ENCODE assay signal across 9 cellular contexts in the genomic region with DNA sequence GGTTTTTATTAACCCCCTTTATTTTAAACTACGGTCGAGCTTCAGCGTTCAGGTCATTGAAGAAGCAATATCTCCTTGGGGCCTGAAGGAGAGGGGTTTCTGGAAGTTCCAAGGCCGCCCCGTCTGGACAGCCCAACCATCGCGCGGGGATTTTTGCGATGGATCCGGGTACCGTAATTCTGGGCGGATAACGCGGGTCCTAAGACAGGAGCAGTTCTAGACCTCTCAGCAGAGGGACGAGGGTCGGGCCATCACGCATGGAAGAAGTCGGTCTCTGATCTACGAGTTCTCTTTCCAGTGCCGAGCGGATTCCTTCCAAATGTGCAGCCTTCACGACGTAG. TPM values are rescaled to one million over a fixed set of nuclear protein-coding genes. Genes with fewer than 3 reads are reported as not detected.
DNase-seq lines count a peak whose midpoint lies in the region; ATAC-seq and TF ChIP-seq lines count a peak whose summit lies in the region.
"Had no signal": no experiment of that assay in that cellular context is flagged by ENCODE, and none has a peak within 500 bp of the region (broad histone marks: within the 10 kb centered on the region; RNA-seq: fewer than 3 reads in every experiment).

No MANE protein-coding gene starts in this region.

- H3K27me3 ChIP-seq in adipocyte (replicated peaks; ENCODE audit: control insufficient read depth, insufficient read depth, low read length) (no peaks in the 10 kb centered on the region), left lung (no peaks in the 10 kb centered on the region), tibial nerve (no peaks in the 10 kb centered on the region)

- no peak for TF ChIP-seq EP300 in tibial nerve (IDR thresholded peaks at IDR 0.05)

- peaks cover 2% of the 10 kb centered on the region; the same call in 1 of the 2 replicates for H3K27me3 Mint-ChIP-seq in HFFc6 (ENCODE audit: insufficient read depth)
- H3K27me3 Mint-ChIP-seq: naive B cell had no signal

- peak overlapping the region; percentile 84 for H3K9ac ChIP-seq in adipocyte (ENCODE audit: low read length)

- 0 to 1% methylated on average over 23 of the region's 23 CpGs for WGBS in tibial nerve, 2 donors

- H3K36me3 ChIP-seq in adipocyte (ENCODE audit: control insufficient read depth, insufficient read depth, low read length, severe bottlenecking) (no peaks in the 10 kb centered on the region), left lung (no peaks in the 10 kb centered on the region), tibial nerve (no peaks in the 10 kb centered on the region)

- H3K27ac ChIP-seq in left lung, result peak overlapping the region; percentile 97
- peak overlapping the region; percentile 88 to 99 (median 98) for H3K27ac ChIP-seq in tibial nerve

- TF ChIP-seq CTCF in HFFc6 (IDR thresholded peaks at IDR 0.05) (peak; percentile 59), left lung (IDR thresholded peaks at IDR 0.05) (peak in 1 of 2 donors; percentile 15), tibial nerve (IDR thresholded peaks at IDR 0.05) (peak in 3 of 5 experiments; percentile 49 to 68 (median 57))

- H3K9me3 ChIP-seq in adipocyte (ENCODE audit: control insufficient read depth, low read length) (no peaks in the 10 kb centered on the region), left lung (no peaks in the 10 kb centered on the region), tibial nerve (no peaks in the 10 kb centered on the region)

- no peak overlapping the region for H3K27ac Mint-ChIP-seq in HFFc6
- H3K27ac Mint-ChIP-seq: naive B cell had no signal

- H3K36me3 Mint-ChIP-seq in HFFc6 (ENCODE audit: low read depth), result no peaks in the 10 kb centered on the region
- H3K36me3 Mint-ChIP-seq: naive B cell had no signal

- no peak for DNase-seq in HFFc6
- DNase-seq in adipocyte (ENCODE audit: low read depth), result no peak
- DNase-seq in left lung, result no peak
- DNase-seq in tibial nerve (ENCODE audit: low spot score in 2 of 2), result no peak
- no peak for DNase-seq in DMS114 treated with DMSO at 0.1 percent for 48 hours (lab: John Stamatoyannopoulos, UW; ENCODE audit: unreplicated experiment)
- no peak for DNase-seq in activated CD4-positive, CD25-positive, alpha-beta regulatory T cell (lab: John Stamatoyannopoulos, UW)
- no peak for DNase-seq in NCI-H1417 treated with DMSO at 0.1 percent for 48 hours (lab: John Stamatoyannopoulos, UW)

- H3K4me1 Mint-ChIP-seq in HFFc6 (ENCODE audit: low read depth), result peaks cover 13% of the 10 kb centered on the region

- no peaks in the 10 kb centered on the region for H3K9me3 Mint-ChIP-seq in HFFc6
- H3K9me3 Mint-ChIP-seq: naive B cell had no signal

- peaks cover 23% of the 10 kb centered on the region for H3K4me1 ChIP-seq in adipocyte (ENCODE audit: control insufficient read depth, insufficient read depth, low read length)
- H3K4me1 ChIP-seq in left lung, result peaks cover 14 to 51% of the 10 kb centered on the region in 2 donors
- H3K4me1 ChIP-seq in tibial nerve, result peaks cover 0 to 31% (median 18%) of the 10 kb centered on the region in 4 donors

- peak overlapping the region; percentile 93 for H3K4me3 ChIP-seq in adipocyte (ENCODE audit: low read length)
- peak overlapping the region; percentile 62 to 70 for H3K4me3 ChIP-seq in left lung
- peak overlapping the region; percentile 64 to 77 (median 70) for H3K4me3 ChIP-seq in tibial nerve

- intact Hi-C loops in left lung (cut with DNase I), result loop anchor here (5.0 to 10.0 kb wide), 2 partner anchors 36 to 62 kb away; a partner anchor contains a TSS

- TF ChIP-seq POLR2A in tibial nerve (IDR thresholded peaks at IDR 0.05), result peak in 1 of 2 donors; percentile 2

- no peak overlapping the region for H3K4me3 Mint-ChIP-seq in HFFc6
- H3K4me3 Mint-ChIP-seq: naive B cell had no signal

- no peak for ATAC-seq in left lung
- no peak for ATAC-seq in HG02884 (IDR thresholded peaks at IDR 0.05; ENCODE audit: unreplicated experiment)

RNA-seq across cellular contexts. Expression of a gene that starts 3.6 kb away (rescaled TPM):
- total RNA-seq in HFFc6 (2021; fragmentation: NEBNext Ultra II Directional; extraction: Animal tissue kit (Norgen Biotek cat#: 25700)), result 1 to 10 TPM; 4.4 to 6.0 (median 4.6) TPM
- total RNA-seq in left lung (10 to 100 TPM in 1 of 2 donors, 1 to 10 TPM in 1; 8.8 to 10.6 TPM), tibial nerve (10 to 100 TPM; 13.8 to 22.4 (median 19.4) TPM)

RNA-seq across cellular contexts. Expression of a gene that starts 10.2 kb away (rescaled TPM):
- 10 to 100 TPM; 13.8 to 18.8 (median 17.5) TPM for total RNA-seq in HFFc6 (2021; fragmentation: NEBNext Ultra II Directional; extraction: Animal tissue kit (Norgen Biotek cat#: 25700))
- 10 to 100 TPM; 15.0 to 15.9 TPM for total RNA-seq in left lung
- 10 to 100 TPM; 28.2 to 47.1 (median 38.2) TPM for total RNA-seq in tibial nerve

RNA-seq across cellular contexts. Expression of a gene that starts 23.7 kb away (rescaled TPM):
- total RNA-seq in HFFc6 (2021; fragmentation: NEBNext Ultra II Directional; extraction: Animal tissue kit (Norgen Biotek cat#: 25700)), result 10 to 100 TPM; 37.0 to 47.6 (median 44.5) TPM
- 10 to 100 TPM; 48.3 to 48.9 TPM for total RNA-seq in left lung
- 10 to 100 TPM; 48.0 to 72.1 (median 59.0) TPM for total RNA-seq in tibial nerve

RNA-seq across cellular contexts. Expression of a gene that starts 24.0 kb away (rescaled TPM):
- total RNA-seq in HFFc6 (2021; fragmentation: NEBNext Ultra II Directional; extraction: Animal tissue kit (Norgen Biotek cat#: 25700)), result 10 to 100 TPM; 24.5 to 43.4 (median 39.5) TPM
- 10 to 100 TPM in 1 of 2 donors, 1 to 10 TPM in 1; 2.7 to 10.2 TPM for total RNA-seq in left lung
- 10 to 100 TPM; 31.2 to 78.1 (median 39.6) TPM for total RNA-seq in tibial nerve

RNA-seq across cellular contexts. Expression of a gene that starts 34.2 kb away (rescaled TPM):
- 10 to 100 TPM; 18.9 to 31.8 (median 26.9) TPM for total RNA-seq in HFFc6 (2021; fragmentation: NEBNext Ultra II Directional; extraction: Animal tissue kit (Norgen Biotek cat#: 25700))
- 100 to 1,000 TPM; 101 to 111 TPM for total RNA-seq in left lung
- total RNA-seq in tibial nerve, result 100 to 1,000 TPM; 157 to 328 (median 204) TPM
